In the genomic region with DNA sequence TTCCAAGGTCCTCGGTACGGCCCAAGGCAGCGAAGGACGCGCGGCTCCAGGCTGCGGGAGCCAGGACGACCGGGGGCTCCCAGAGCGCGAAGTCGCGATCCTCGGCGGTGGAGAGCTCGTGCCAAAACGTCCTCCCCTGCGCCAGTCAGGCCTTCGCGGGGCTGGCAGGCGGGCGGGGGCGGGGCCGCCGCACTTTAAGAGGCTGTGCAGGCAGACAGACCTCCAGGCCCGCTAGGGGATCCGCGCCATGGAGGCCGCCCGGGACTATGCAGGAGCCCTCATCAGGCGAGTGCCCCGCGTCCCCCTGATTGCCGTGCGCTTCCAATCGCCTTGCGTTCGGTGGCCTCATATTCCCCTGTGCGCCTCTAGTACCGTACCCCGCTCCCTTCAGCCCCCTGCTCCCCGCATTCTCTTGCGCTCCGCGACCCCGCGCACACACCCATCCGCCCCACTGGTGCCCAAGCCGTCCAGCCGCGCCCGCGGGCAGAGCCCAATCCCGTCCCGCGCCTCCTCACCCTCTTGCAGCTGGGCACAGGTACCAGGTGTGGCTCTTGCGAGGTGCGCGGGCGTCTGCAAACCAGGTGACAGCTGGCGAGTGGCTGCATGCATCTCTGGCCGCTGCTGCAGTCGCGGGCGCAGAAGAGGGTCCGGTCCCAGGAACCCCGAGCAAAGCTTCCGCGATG, we compare ENCODE assay signal across 9 cellular contexts. TPM values are rescaled to one million over a fixed set of nuclear protein-coding genes. Genes with fewer than 3 reads are reported as not detected.
DNase-seq lines count a peak whose midpoint lies in the region; ATAC-seq and TF ChIP-seq lines count a peak whose summit lies in the region.
"Had no signal": no experiment of that assay in that cellular context is flagged by ENCODE, and none has a peak within 500 bp of the region (broad histone marks: within the 10 kb centered on the region; RNA-seq: fewer than 3 reads in every experiment).

A gene with protein sequence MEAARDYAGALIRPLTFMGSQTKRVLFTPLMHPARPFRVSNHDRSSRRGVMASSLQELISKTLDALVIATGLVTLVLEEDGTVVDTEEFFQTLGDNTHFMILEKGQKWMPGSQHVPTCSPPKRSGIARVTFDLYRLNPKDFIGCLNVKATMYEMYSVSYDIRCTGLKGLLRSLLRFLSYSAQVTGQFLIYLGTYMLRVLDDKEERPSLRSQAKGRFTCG (plus strand): TSS at position 225 of the 683 bp plus-strand sequence. CDS start 23 bp downstream, at position 248.

- no peaks in the 10 kb centered on the region for H3K9me3 Mint-ChIP-seq in T-cell
- H3K9me3 Mint-ChIP-seq in stimulated activated memory B cell treated with anti-CD40 and anti-IgM and Interleukin-4, amounts not matched to agents 10 μg/mL and 1 μg/mL and 100 μg/mL, for 72 hours: no peaks in the 10 kb centered on the region

- in situ Hi-C loops in GM13977 (cut with MboI; ENCODE audit: low pct_unique_long_range_greater_than_20kb, low sequenced_read_pairs, unreplicated experiment): no loop called here

- H3K27ac Mint-ChIP-seq in T-cell: no peak within 1 kb of the TSS
- no peak within 1 kb of the TSS for H3K27ac Mint-ChIP-seq in stimulated activated memory B cell treated with anti-CD40 and anti-IgM and Interleukin-4, amounts not matched to agents 10 μg/mL and 1 μg/mL and 100 μg/mL, for 72 hours

- DNase-seq in hepatic stellate cell (ENCODE audit: low spot score) (peak; percentile 47), retina (peak; percentile 74), T-cell (no peak), GM13977 (ENCODE audit: low spot score) (no peak)

- no peak for ATAC-seq in GM18520 (IDR thresholded peaks at IDR 0.05; ENCODE audit: unreplicated experiment)
- ATAC-seq in T-cell (replicated peaks in 1 of 4): no peak
- no peak for ATAC-seq in stimulated activated memory B cell treated with anti-CD40 and anti-IgM and Interleukin-4, amounts not matched to agents 10 μg/mL and 1 μg/mL and 100 μg/mL, for 72 hours

- peaks cover 40 to 63% of the 10 kb centered on the region in 2 donors for H3K27me3 Mint-ChIP-seq in T-cell
- H3K27me3 Mint-ChIP-seq in stimulated activated memory B cell treated with anti-CD40 and anti-IgM and Interleukin-4, amounts not matched to agents 10 μg/mL and 1 μg/mL and 100 μg/mL, for 72 hours: peaks cover 92% of the 10 kb centered on the region

- POLR2A ChIA-PET in T-cell (lab: Charles Lee): no interaction called here

- peak within 1 kb of the TSS; percentile 26 for H3K27ac ChIP-seq in angular gyrus (ENCODE audit: low read depth, low read length)

- no peak for TF ChIP-seq CTCF in GM13977 (IDR thresholded peaks at IDR 0.05; ENCODE audit: extremely low read depth, insufficient read depth, missing control alignments)

- no peaks in the 10 kb centered on the region for H3K9me3 ChIP-seq in ES-I3 (ENCODE audit: control insufficient read depth, insufficient read depth, low read length)

- peaks cover 0 to 1% (median 0%) of the 10 kb centered on the region in 3 donors for H3K4me1 Mint-ChIP-seq in T-cell
- H3K4me1 Mint-ChIP-seq in stimulated activated memory B cell treated with anti-CD40 and anti-IgM and Interleukin-4, amounts not matched to agents 10 μg/mL and 1 μg/mL and 100 μg/mL, for 72 hours: peaks cover 5% of the 10 kb centered on the region

- H3K4me1 ChIP-seq in ES-I3 (ENCODE audit: insufficient read depth, low read length): peaks cover 21% of the 10 kb centered on the region

- CTCF ChIA-PET in T-cell (lab: Charles Lee): no interaction called here

- H3K9ac ChIP-seq in ES-I3 (ENCODE audit: low read depth, low read length): peak within 1 kb of the TSS; percentile 37; the same call in 1 of the 2 replicates

- H3K4me3 Mint-ChIP-seq in T-cell: no peak within 1 kb of the TSS
- no peak within 1 kb of the TSS for H3K4me3 Mint-ChIP-seq in stimulated activated memory B cell treated with anti-CD40 and anti-IgM and Interleukin-4, amounts not matched to agents 10 μg/mL and 1 μg/mL and 100 μg/mL, for 72 hours

- no peaks in the 10 kb centered on the region for H3K36me3 Mint-ChIP-seq in T-cell
- no peaks in the 10 kb centered on the region for H3K36me3 Mint-ChIP-seq in stimulated activated memory B cell treated with anti-CD40 and anti-IgM and Interleukin-4, amounts not matched to agents 10 μg/mL and 1 μg/mL and 100 μg/mL, for 72 hours

- no peaks in the 10 kb centered on the region for H3K36me3 ChIP-seq in ES-I3 (ENCODE audit: insufficient read depth, low read length)

RNA-seq across cellular contexts. Expression of the gene that starts here (rescaled TPM):
- total RNA-seq in T-cell: not detected
- total RNA-seq: lung microvascular endothelial cell had no signal

Comparison
In these comparisons a context has a peak if more than half of its experiments do, and no peak if none do; other contexts are left out.
1. DNase-seq: peak in hepatic stellate cell (single experiment) and retina (single experiment); none in T-cell (0 of 34) and GM13977 (single experiment).